In the genomic region with DNA sequence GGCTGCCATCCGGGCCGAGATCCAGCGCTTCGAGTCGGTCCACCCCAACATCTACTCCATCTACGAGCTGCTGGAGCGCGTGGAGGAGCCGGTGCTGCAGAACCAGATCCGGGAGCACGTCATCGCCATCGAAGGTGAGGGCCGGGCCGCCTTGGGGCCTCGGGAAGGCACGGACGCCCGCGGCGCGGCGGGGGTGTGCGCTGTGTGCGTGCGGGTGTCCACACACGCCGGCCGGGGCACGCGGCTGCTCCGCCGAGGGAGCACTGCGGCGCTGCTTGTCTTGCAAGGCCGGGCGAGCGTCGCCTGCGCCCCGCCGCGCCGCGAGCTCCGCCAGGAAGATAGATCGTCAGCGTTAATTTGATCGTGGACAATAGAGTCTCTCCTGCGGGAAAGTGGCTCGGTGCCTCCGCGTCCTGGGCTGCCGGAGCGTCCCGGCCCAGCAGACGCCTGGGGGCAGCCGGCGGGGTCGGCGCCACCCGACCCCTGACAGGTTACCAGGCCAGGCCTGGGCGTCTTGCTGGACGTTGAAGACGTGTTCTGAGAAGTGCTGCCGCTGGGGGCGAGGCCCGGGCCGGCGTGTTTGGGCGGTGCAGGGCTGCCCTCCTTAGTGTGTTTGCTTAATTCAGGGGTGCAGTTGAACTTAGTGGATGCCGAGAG, we compare ENCODE assay signal across 8 cellular contexts. TPM values are rescaled to one million over a fixed set of nuclear protein-coding genes. Genes with fewer than 3 reads are reported as not detected.
DNase-seq lines count a peak whose midpoint lies in the region; ATAC-seq and TF ChIP-seq lines count a peak whose summit lies in the region.

No MANE protein-coding gene starts in this region.

- H3K36me3 ChIP-seq in KMS-11 (ENCODE audit: insufficient read depth) (no peaks in the 10 kb centered on the region), breast epithelium (no peaks in the 10 kb centered on the region), smooth muscle cell (ENCODE audit: low read depth) (no peaks in the 10 kb centered on the region)

- H3K4me2 ChIP-seq in KMS-11: peak overlapping the region; percentile 78
- peak overlapping the region; percentile 97 for H3K4me2 ChIP-seq in smooth muscle cell

- peak; percentile 53 for DNase-seq in Daoy (ENCODE audit: low read depth)
- DNase-seq in breast epithelium (ENCODE audit: low spot score in 2 of 2): peak in 1 of 2 donors; percentile 29
- DNase-seq in islet precursor cell: peak; percentile 64
- DNase-seq in smooth muscle cell (lab: John Stamatoyannopoulos, UW; ENCODE audit: unreplicated experiment): no peak
- no peak for DNase-seq in GOT3 (lab: John Stamatoyannopoulos, UW)

- peaks cover 11% of the 10 kb centered on the region for H3F3A ChIP-seq in smooth muscle cell (ENCODE audit: low read depth)

- H3K9ac ChIP-seq in KMS-11 (peak overlapping the region; percentile 76), smooth muscle cell (ENCODE audit: low read depth) (no peak overlapping the region)

- no peak for TF ChIP-seq CTCF in KMS-11 (conservative IDR thresholded peaks at IDR 0.05; ENCODE audit: low read depth, low read length)
- no peak for TF ChIP-seq CTCF in breast epithelium (IDR thresholded peaks at IDR 0.05)
- no peak for TF ChIP-seq CTCF in smooth muscle cell (IDR thresholded peaks at IDR 0.05; ENCODE audit: borderline replicate concordance, insufficient read depth, poor library complexity, severe bottlenecking)

- peak overlapping the region; percentile 19 for H2AFZ ChIP-seq in KMS-11 (ENCODE audit: low read depth)
- no peak overlapping the region for H2AFZ ChIP-seq in smooth muscle cell (ENCODE audit: low read depth)

- no peak for TF ChIP-seq POLR2A in breast epithelium (IDR thresholded peaks at IDR 0.05)

- H3K79me2 ChIP-seq in KMS-11 (ENCODE audit: insufficient read depth, low read depth): peaks cover 52% of the 10 kb centered on the region
- peaks cover 51% of the 10 kb centered on the region for H3K79me2 ChIP-seq in smooth muscle cell (ENCODE audit: low read depth)

- H3K27me3 ChIP-seq in KMS-11 (ENCODE audit: insufficient read depth, low read depth) (no peaks in the 10 kb centered on the region), breast epithelium (no peaks in the 10 kb centered on the region), smooth muscle cell (ENCODE audit: low read depth) (no peaks in the 10 kb centered on the region)

- H3K4me1 ChIP-seq in KMS-11 (ENCODE audit: low read depth, poor library complexity, severe bottlenecking) (peaks cover 43% of the 10 kb centered on the region), breast epithelium (peaks cover 0 to 6% of the 10 kb centered on the region in 2 donors), smooth muscle cell (ENCODE audit: low read depth) (peaks cover 26% of the 10 kb centered on the region)

- H3K9me3 ChIP-seq in breast epithelium: peaks cover 0 to 7% of the 10 kb centered on the region in 2 donors
- H3K9me3 ChIP-seq in smooth muscle cell (replicated peaks; ENCODE audit: low read depth): no peaks in the 10 kb centered on the region

- WGBS in smooth muscle cell (ENCODE audit: low lambda C conversion rate): under 1% methylated on average over 71 of the region's 72 CpGs

- H3K27ac ChIP-seq in KMS-11 (peak overlapping the region; percentile 35; the same call in 1 of the 2 replicates), breast epithelium (peak overlapping the region; percentile 50 to 64), smooth muscle cell (ENCODE audit: low read depth) (no peak overlapping the region)

- H3K4me3 ChIP-seq in KMS-11 (IDR thresholded peaks at IDR 0.05; ENCODE audit: insufficient read depth, low read depth, low read length) (peak overlapping the region; percentile 76), breast epithelium (peak overlapping the region; percentile 50 to 75 (median 74)), smooth muscle cell (peak overlapping the region; percentile 67)

- no peak for ATAC-seq in HG02884 (IDR thresholded peaks at IDR 0.05; ENCODE audit: unreplicated experiment)
- ATAC-seq in HG03521 (IDR thresholded peaks at IDR 0.05; ENCODE audit: unreplicated experiment): no peak

- intact Hi-C loops in breast epithelium (cut with DNase I; ENCODE audit: low total_unique reads): no loop called here

- H4K20me1 ChIP-seq in KMS-11 (ENCODE audit: insufficient read depth) (no peaks in the 10 kb centered on the region), smooth muscle cell (ENCODE audit: low read depth) (peaks cover 50% of the 10 kb centered on the region)

RNA-seq across cellular contexts. Expression of a gene that starts 1.0 kb away (rescaled TPM):
- total RNA-seq in Daoy (2014; rRNA removed; shearing (Covaris generic)): 7.2 and 9.3 TPM in 2 replicates
- total RNA-seq in breast epithelium: 10 to 100 TPM; 19.7 to 27.1 (median 25.9) TPM
- total RNA-seq in smooth muscle cell: 9.8 and 12.5 TPM in 2 replicates
- 3.9 TPM in 2 replicates for polyA plus RNA-seq in smooth muscle cell

Comparison
In these comparisons a context has a peak if more than half of its experiments do, and no peak if none do; other contexts are left out.
1. DNase-seq: peak in Daoy (single experiment) and islet precursor cell (single experiment); none in smooth muscle cell (single experiment) and GOT3 (single experiment).
2. Peak in every context shown above with its lines, with median percentiles within 50 percentile points of each other: H3K4me3 ChIP-seq.